In genomic region chr3:127848131-127849129, GRCh38 we compare ENCODE assay signal across 11 cellular contexts. TPM values are rescaled to one million over a fixed set of nuclear protein-coding genes. Genes with fewer than 3 reads are reported as not detected.
DNase-seq lines count a peak whose midpoint lies in the region; ATAC-seq, FAIRE-seq and TF ChIP-seq lines count a peak whose summit lies in the region.
"Had no signal": no experiment of that assay in that cellular context is flagged by ENCODE, and none has a peak within 500 bp of the region (broad histone marks: within the 10 kb centered on the region; RNA-seq: fewer than 3 reads in every experiment).

No MANE protein-coding gene starts in this region.

- POLR2A ChIA-PET in IMR-90 (lab: Charles Lee; ENCODE audit: unreplicated experiment) = no interaction called here

- H2BK20ac ChIP-seq in IMR-90 (ENCODE audit: low read depth, low read length) = no peak overlapping the region

- H2AK5ac ChIP-seq in IMR-90 (ENCODE audit: low read depth, low read length) = no peak overlapping the region

- intact Hi-C loops in IMR-90 (cut with micrococcal nuclease) = no loop called here
- intact Hi-C loops in left ventricle myocardium inferior (cut with micrococcal nuclease) = no loop called here
- intact Hi-C loops in spleen (cut with DNase I; ENCODE audit: low total_unique reads) = no loop called here

- no peaks in the 10 kb centered on the region for H3K9me3 Mint-ChIP-seq in brain
- H3K9me3 Mint-ChIP-seq: activated naive CD4-positive, alpha-beta T cell treated with anti-CD3 and anti-CD28 coated beads, Interleukin-2, amount 50 U/mL, for 24 hours had no signal

- no peak overlapping the region for H2BK120ac ChIP-seq in IMR-90 (ENCODE audit: low read depth, low read length)

- no peak overlapping the region for H4K5ac ChIP-seq in IMR-90 (ENCODE audit: low read depth, low read length)

- no peak overlapping the region for H2BK5ac ChIP-seq in IMR-90 (ENCODE audit: low read depth, low read length, poor library complexity, severe bottlenecking)

- H3K27me3 Mint-ChIP-seq in brain = peaks cover 3% of the 10 kb centered on the region

- no peak overlapping the region for H3K56ac ChIP-seq in IMR-90 (ENCODE audit: extremely low read depth, insufficient read depth, low read length)

- H3K36me3 Mint-ChIP-seq in brain = no peaks in the 10 kb centered on the region
- H3K36me3 Mint-ChIP-seq: activated naive CD4-positive, alpha-beta T cell treated with anti-CD3 and anti-CD28 coated beads, Interleukin-2, amount 50 U/mL, for 24 hours had no signal

- no peak overlapping the region for H4K8ac ChIP-seq in IMR-90 (ENCODE audit: low read depth in 2 of 2, low read length in 2 of 2)

- CTCF ChIA-PET in IMR-90 (lab: Yijun Ruan, JAX) = interaction anchor here (0.6 kb wide), 1 partner anchor 273 kb away, joined by 3 read pairs; no protein-coding TSS in a partner anchor

- no peak overlapping the region for H3K18ac ChIP-seq in IMR-90 (ENCODE audit: low read depth, low read length)

- no peaks in the 10 kb centered on the region for H3K9me3 ChIP-seq in IMR-90 (ENCODE audit: control insufficient read depth, insufficient read depth, low read length)
- H3K9me3 ChIP-seq in left ventricle myocardium inferior (replicated peaks) = no peaks in the 10 kb centered on the region
- no peaks in the 10 kb centered on the region for H3K9me3 ChIP-seq in spleen
- H3K9me3 ChIP-seq: SK-N-SH had no signal

- no peak overlapping the region for H3K4me3 ChIP-seq in IMR-90 (ENCODE audit: insufficient read depth, low read depth, low read length)
- H3K4me3 ChIP-seq in left ventricle myocardium inferior = no peak overlapping the region
- no peak overlapping the region for H3K4me3 ChIP-seq in spleen

- no peaks in the 10 kb centered on the region for H3K36me3 ChIP-seq in IMR-90 (ENCODE audit: control insufficient read depth, insufficient read depth, low read length)
- H3K36me3 ChIP-seq in left ventricle myocardium inferior = no peaks in the 10 kb centered on the region
- no peaks in the 10 kb centered on the region for H3K36me3 ChIP-seq in spleen

- no peak for FAIRE-seq in GM12892 (lab: Jason Lieb, UNC)

- H3K9ac ChIP-seq in IMR-90 (ENCODE audit: low read depth, low read length) = no peak overlapping the region
- H3K9ac ChIP-seq: SK-N-SH had no signal

- peak overlapping the region; percentile 22 to 99 (median 81) for H3K27ac Mint-ChIP-seq in brain
- H3K27ac Mint-ChIP-seq: activated naive CD4-positive, alpha-beta T cell treated with anti-CD3 and anti-CD28 coated beads, Interleukin-2, amount 50 U/mL, for 24 hours had no signal

- no peak overlapping the region for H3K14ac ChIP-seq in IMR-90 (replicated peaks; ENCODE audit: low read depth, low read length)

- TF ChIP-seq POLR2A in IMR-90 (IDR thresholded peaks at IDR 0.05; ENCODE audit: low read depth, low read length) = no peak
- TF ChIP-seq POLR2A in GM12892 (IDR thresholded peaks at IDR 0.05; ENCODE audit: low read depth, low read length) = no peak
- TF ChIP-seq POLR2A in spleen (IDR thresholded peaks at IDR 0.05) = no peak

- no peak overlapping the region for H3K4ac ChIP-seq in IMR-90 (ENCODE audit: low read depth, low read length)

- no peaks in the 10 kb centered on the region for H4K20me1 ChIP-seq in IMR-90 (ENCODE audit: insufficient read depth, low read length)

- no peak overlapping the region for H2BK15ac ChIP-seq in IMR-90 (ENCODE audit: low read depth, low read length)

- no peak overlapping the region for H3K23ac ChIP-seq in IMR-90 (ENCODE audit: low read depth, low read length)

- in situ Hi-C loops in IMR-90 (cut with MboI; ENCODE audit: low sequenced_read_pairs) = no loop called here

- 41% methylated on average over 5 of the region's 9 CpGs; no CpG with 5 or more reads in 1 of the 2 experiments for WGBS in IMR-90 (ENCODE audit: extremely low coverage in 2 of 2, insufficient read length in 1 of 2), 2 experiments
- WGBS in spleen, 5 donors = 53 to 71% (median 65%) methylated on average over 9 of the region's 9 CpGs

- no TSS peak for BruUV-seq in IMR-90 (replicated peaks; lab: Mats Ljungman, UMichigan)

- peaks cover 42% of the 10 kb centered on the region for H3K27me3 ChIP-seq in IMR-90 (ENCODE audit: control insufficient read depth, insufficient read depth, low read length)
- no peaks in the 10 kb centered on the region for H3K27me3 ChIP-seq in left ventricle myocardium inferior (ENCODE audit: low read depth)
- no peaks in the 10 kb centered on the region for H3K27me3 ChIP-seq in spleen (replicated peaks in 1 of 7)

- H3K4me1 Mint-ChIP-seq in brain = peaks cover 41% of the 10 kb centered on the region
- H3K4me1 Mint-ChIP-seq: activated naive CD4-positive, alpha-beta T cell treated with anti-CD3 and anti-CD28 coated beads, Interleukin-2, amount 50 U/mL, for 24 hours had no signal

- H3K4me3 Mint-ChIP-seq in brain = peak overlapping the region in 4 of 5 experiments; percentile 0 to 31 (median 11)
- H3K4me3 Mint-ChIP-seq: activated naive CD4-positive, alpha-beta T cell treated with anti-CD3 and anti-CD28 coated beads, Interleukin-2, amount 50 U/mL, for 24 hours had no signal

- no peaks in the 10 kb centered on the region for H3K9me1 ChIP-seq in IMR-90 (ENCODE audit: insufficient read depth, low read length)

- TF ChIP-seq CTCF in IMR-90 (conservative IDR thresholded peaks at IDR 0.05; ENCODE audit: low read depth, low read length) (no peak), brain (conservative IDR thresholded peaks at IDR 0.05) (no peak), left ventricle myocardium inferior (IDR thresholded peaks at IDR 0.05; ENCODE audit: borderline replicate concordance) (peak; percentile 18), spleen (IDR thresholded peaks at IDR 0.05 in 8 of 11, conservative IDR thresholded peaks at IDR 0.05 in 3 of 11) (peak in 2 of 11 experiments; percentile 9 to 10)

- no peak overlapping the region for H2AK9ac ChIP-seq in IMR-90 (replicated peaks; ENCODE audit: low read depth, low read length, poor library complexity)

- dilution Hi-C loops in IMR-90 (cut with HindIII; ENCODE audit: low sequenced_read_pairs, unreplicated experiment) = no loop called here

- no peaks in the 10 kb centered on the region for H3K79me1 ChIP-seq in IMR-90 (ENCODE audit: low read depth in 1 of 2, low read length in 2 of 2)

- no peak overlapping the region for H4K91ac ChIP-seq in IMR-90 (ENCODE audit: insufficient read depth, low read depth, low read length)

- H3K4me2 ChIP-seq in IMR-90 (ENCODE audit: low read depth, low read length) = no peak overlapping the region
- H3K4me2 ChIP-seq: SK-N-SH had no signal

- H2AFZ ChIP-seq in IMR-90 (replicated peaks; ENCODE audit: low read length, poor library complexity) = no peak overlapping the region

- H3K27ac ChIP-seq in IMR-90 (ENCODE audit: insufficient read depth, low read length) (no peak overlapping the region), left ventricle myocardium inferior (replicated peaks) (no peak overlapping the region), spleen (no peak overlapping the region)

- DNase-seq in IMR-90 (peak; percentile 18), left ventricle myocardium inferior (no peak), pons (ENCODE audit: low spot score) (peak; percentile 91), GM12892 (ENCODE audit: insufficient read length) (no peak), spleen (no peak)
- DNase-seq: activated CD4-positive, alpha-beta T cell treated with anti-CD3 and anti-CD28 coated beads, Interleukin-2, amount 50 U/mL, for 1 hour; erythroblast; SK-N-SH had no signal

- ATAC-seq in IMR-90 (ENCODE audit: low read depth) = peak; percentile 73
- ATAC-seq in GM21360 (IDR thresholded peaks at IDR 0.05; ENCODE audit: unreplicated experiment) = no peak

- H3K4me1 ChIP-seq in IMR-90 (ENCODE audit: control insufficient read depth, insufficient read depth, low read length) (no peaks in the 10 kb centered on the region), left ventricle myocardium inferior (no peaks in the 10 kb centered on the region), spleen (peaks cover 0 to 14% (median 5%) of the 10 kb centered on the region in 6 donors)

- TF ChIP-seq RAD21 in IMR-90 (IDR thresholded peaks at IDR 0.05; ENCODE audit: low read length) = no peak

TF ChIP-seq in IMR-90, 13 proteins besides CTCF, POLR2A, EP300 and RAD21 (continues in another document):
- TF ChIP-seq MAZ (IDR thresholded peaks at IDR 0.05; ENCODE audit: borderline replicate concordance, low read depth, low read length) = no peak
- TF ChIP-seq NFE2L2 (IDR thresholded peaks at IDR 0.05; ENCODE audit: low read depth, low read length) = no peak
- TF ChIP-seq RCOR1 (IDR thresholded peaks at IDR 0.05; ENCODE audit: insufficient replicate concordance, low read length) = no peak
- no peak for TF ChIP-seq CEBPB (IDR thresholded peaks at IDR 0.05; ENCODE audit: low read depth, low read length)
- TF ChIP-seq, protein P1, sequence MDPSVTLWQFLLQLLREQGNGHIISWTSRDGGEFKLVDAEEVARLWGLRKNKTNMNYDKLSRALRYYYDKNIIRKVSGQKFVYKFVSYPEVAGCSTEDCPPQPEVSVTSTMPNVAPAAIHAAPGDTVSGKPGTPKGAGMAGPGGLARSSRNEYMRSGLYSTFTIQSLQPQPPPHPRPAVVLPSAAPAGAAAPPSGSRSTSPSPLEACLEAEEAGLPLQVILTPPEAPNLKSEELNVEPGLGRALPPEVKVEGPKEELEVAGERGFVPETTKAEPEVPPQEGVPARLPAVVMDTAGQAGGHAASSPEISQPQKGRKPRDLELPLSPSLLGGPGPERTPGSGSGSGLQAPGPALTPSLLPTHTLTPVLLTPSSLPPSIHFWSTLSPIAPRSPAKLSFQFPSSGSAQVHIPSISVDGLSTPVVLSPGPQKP (IDR thresholded peaks at IDR 0.05; ENCODE audit: borderline replicate concordance, low read depth, low read length) = no peak
- no peak for TF ChIP-seq SMC3 (IDR thresholded peaks at IDR 0.05; ENCODE audit: low read depth, low read length)
- no peak for TF ChIP-seq FOS (IDR thresholded peaks at IDR 0.05; ENCODE audit: low read depth, low read length)
- TF ChIP-seq MAFK (IDR thresholded peaks at IDR 0.05; ENCODE audit: low read depth, low read length) = no peak
- no peak for TF ChIP-seq RFX5 (IDR thresholded peaks at IDR 0.05; ENCODE audit: low read depth, low read length)

RNA-seq across cellular contexts. Expression of gene MGLL, which starts 26.1 kb away (rescaled TPM):
- total RNA-seq in IMR-90 (2012; rRNA removed) (23.6 and 23.7 TPM in 2 replicates), left ventricle myocardium inferior (67.0 TPM), spleen (100 to 1,000 TPM in 3 of 7 donors, 10 to 100 TPM in 4; 47.6 to 134 (median 85.9) TPM)
- polyA plus RNA-seq in IMR-90 (2012; rRNA removed) (59.9 and 60.6 TPM in 2 replicates), brain (ENCODE audit: insufficient read depth, low read depth, low replicate concordance) (58.2 TPM), spleen (10 to 100 TPM; 11.0 to 47.2 (median 15.8) TPM)
- polyA plus RNA-seq in IMR-90 (2012; cell fraction: cytosol; rRNA removed) = 33.0 and 76.1 TPM in 2 replicates
- polyA plus RNA-seq in IMR-90 (2012; cell fraction: nucleus; rRNA removed; ENCODE audit: low replicate concordance) = 37.3 and 45.7 TPM in 2 replicates
- 47.5 TPM for polyA plus RNA-seq in GM12892 (2012; ENCODE audit: missing spikeins)

Comparison
In these comparisons a context has a peak if more than half of its experiments do, and no peak if none do; other contexts are left out.
1. DNase-seq: peak in IMR-90 (single experiment) and pons (single experiment); none in left ventricle myocardium inferior (single experiment), GM12892 (single experiment) and spleen (single experiment).